Comparison of ENCODE assay signal across 8 cellular contexts in the genomic region with DNA sequence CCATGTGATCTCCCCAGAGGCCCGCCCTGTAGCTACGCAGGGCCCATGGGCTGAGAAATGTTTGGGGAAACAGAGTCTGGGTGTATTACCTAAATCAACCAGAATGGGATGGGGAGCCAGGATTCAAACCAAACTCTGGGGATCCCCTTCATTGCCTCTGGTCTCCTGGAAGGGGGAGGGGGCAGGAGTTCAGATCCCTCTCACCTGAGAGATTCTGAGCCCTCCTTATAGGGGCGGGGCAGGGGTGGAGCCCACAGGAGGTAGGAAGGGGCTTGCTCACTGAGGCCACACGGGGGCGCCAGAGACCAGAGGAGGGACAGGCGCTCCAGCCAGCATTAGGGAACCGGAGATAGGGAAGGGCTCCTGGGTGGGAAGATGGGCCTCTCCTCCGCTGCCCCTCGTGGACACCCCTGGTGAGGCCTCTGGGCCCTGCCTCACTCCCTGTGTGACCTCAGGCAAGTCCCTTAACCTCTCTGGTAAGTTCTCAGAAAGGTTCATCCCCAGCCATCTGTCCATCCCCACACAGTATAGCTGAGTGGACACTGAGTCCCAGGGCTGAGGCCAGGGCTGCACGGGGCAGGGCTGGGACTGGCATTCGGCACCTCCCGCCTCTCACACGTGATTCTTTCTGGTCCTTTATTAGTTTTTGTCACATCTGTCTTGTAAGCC. TPM values are rescaled to one million over a fixed set of nuclear protein-coding genes. Genes with fewer than 3 reads are reported as not detected.
A peak's percentile ranks its signal among the peaks of the same experiment; 100 is the strongest.
DNase-seq lines count a peak whose midpoint lies in the region; ATAC-seq and TF ChIP-seq lines count a peak whose summit lies in the region.

No MANE protein-coding gene starts in this region.

- H3K27ac ChIP-seq in HCT116 (ENCODE audit: low read depth, low read length): peak overlapping the region; percentile 88
- H3K27ac ChIP-seq in breast epithelium: peak overlapping the region in 1 of 2 donors; percentile 36

- H3K9ac ChIP-seq in HCT116 (ENCODE audit: low read length): no peak overlapping the region; the same call in 1 of the 2 replicates

- CTCF ChIA-PET in HCT116 (lab: Charles Lee): interaction anchor here (0.8 to 7.3 kb wide), 15 partner anchors 9 to 546 kb away, joined by 3 to 112 read pairs (median 4); a partner anchor contains a TSS

- no peaks in the 10 kb centered on the region for H3K9me2 ChIP-seq in HCT116 (ENCODE audit: insufficient read depth)

- peak; percentile 65 for ATAC-seq in HCT116
- ATAC-seq in GM21717 (IDR thresholded peaks at IDR 0.05; ENCODE audit: unreplicated experiment): no peak

- H3K9me3 ChIP-seq in HCT116 (ENCODE audit: control insufficient read depth in 1 of 2, insufficient read depth in 1 of 2, low read depth in 1 of 2, low read length in 2 of 2) (no peaks in the 10 kb centered on the region), breast epithelium (no peaks in the 10 kb centered on the region)

- peak overlapping the region; percentile 22 for H2AFZ ChIP-seq in HCT116 (ENCODE audit: low read depth, low read length, poor library complexity, severe bottlenecking)

- no peak for TF ChIP-seq POLR2A in HCT116 (IDR thresholded peaks at IDR 0.05; ENCODE audit: borderline replicate concordance, extremely low read depth, insufficient read depth, insufficient read length)
- no peak for TF ChIP-seq POLR2A in breast epithelium (IDR thresholded peaks at IDR 0.05)

- intact Hi-C loops in HCT116 (cut with micrococcal nuclease) (loop anchor here (1.0 to 10.0 kb wide), 8 partner anchors 31 to 408 kb away; a partner anchor contains a TSS), breast epithelium (cut with DNase I; ENCODE audit: low total_unique reads) (loop anchor here (5.0 kb wide), 1 partner anchor 50 kb away; no protein-coding TSS in a partner anchor)

- H3K79me2 ChIP-seq in HCT116 (ENCODE audit: insufficient read depth, low read length): peaks cover 15% of the 10 kb centered on the region

- RAD21 ChIA-PET in HCT116 (lab: Charles Lee; ENCODE audit: low non-redundant PET in 1 of 2, low total read pairs in 2 of 2, uncharacterized antibody in 2 of 2, unreplicated experiment in 2 of 2): interaction anchor here (0.5 to 1.5 kb wide), 7 partner anchors 14 to 181 kb away, joined by 3 to 5 read pairs (median 4); a partner anchor contains a TSS

- H4K20me1 ChIP-seq in HCT116 (ENCODE audit: insufficient read depth): no peaks in the 10 kb centered on the region

- DNase-seq in AML-193 (lab: John Stamatoyannopoulos, UW): peak; percentile 73 to 76
- peak; percentile 87 for DNase-seq in HCT116 (ENCODE audit: low read depth, low spot score)
- DNase-seq in NCI-H345 treated with DMSO at 0.1 percent for 48 hours (lab: John Stamatoyannopoulos, UW; ENCODE audit: unreplicated experiment): peak; percentile 78
- peak; percentile 79 to 97 (median 92) for DNase-seq in activated CD4-positive, CD25-positive, alpha-beta regulatory T cell (lab: John Stamatoyannopoulos, UW)
- DNase-seq in breast epithelium (ENCODE audit: low spot score in 2 of 2): peak; percentile 86 to 95
- peak; percentile 75 for DNase-seq in iris pigment epithelial cell (ENCODE audit: low read depth)
- peak; percentile 83 to 90 for DNase-seq in stimulated activated CD4-positive, alpha-beta T cell treated with anti-CD3 and anti-CD28 coated beads, Interleukin-15, amount 100 ng/mL, for 1 hour (ENCODE audit: low read depth in 1 of 2, low spot score in 1 of 2)

- H3K36me3 ChIP-seq in HCT116 (ENCODE audit: control insufficient read depth in 1 of 2, insufficient read depth in 2 of 2, low read length in 2 of 2): no peaks in the 10 kb centered on the region
- H3K36me3 ChIP-seq in breast epithelium: no peaks in the 10 kb centered on the region

- no TSS peak for BruUV-seq in HCT116 (replicated peaks; lab: Mats Ljungman, UMichigan)

- POLR2A ChIA-PET in HCT116 (lab: Charles Lee): interaction anchor here (0.7 to 6.0 kb wide), 8 partner anchors 8 to 415 kb away, joined by 3 to 36 read pairs (median 3); a partner anchor contains a TSS

- H3K4me1 ChIP-seq in HCT116 (ENCODE audit: control insufficient read depth in 1 of 2, insufficient read depth in 2 of 2, low read length in 2 of 2) (peaks cover 72 to 92% of the 10 kb centered on the region in 2 experiments), breast epithelium (peaks cover 11 to 19% of the 10 kb centered on the region in 2 donors)

- TF ChIP-seq CTCF in HCT116 (IDR thresholded peaks at IDR 0.05 in 2 of 3, conservative IDR thresholded peaks at IDR 0.05 in 1 of 3; ENCODE audit: borderline replicate concordance in 1 of 3, insufficient read depth in 1 of 3, low read depth in 2 of 3, low read length in 2 of 3): peak in 2 of 3 experiments; percentile 94 to 95; a peak in 4 of 6 replicates
- TF ChIP-seq CTCF in breast epithelium (IDR thresholded peaks at IDR 0.05): peak; percentile 87 to 99 (median 98)

- H3K4me3 ChIP-seq in HCT116 (replicated peaks in 1 of 2; ENCODE audit: low read depth in 1 of 2, low read length in 2 of 2) (0 out of 4 replicates have a peak overlapping the region, but pooled peaks of 1 of the 2 experiments have one; percentile 19), breast epithelium (no peak overlapping the region)

- no peaks in the 10 kb centered on the region for H3K27me3 ChIP-seq in HCT116 (ENCODE audit: insufficient read depth, low read length)
- H3K27me3 ChIP-seq in breast epithelium: no peaks in the 10 kb centered on the region

- no peak for TF ChIP-seq RAD21 in HCT116 (IDR thresholded peaks at IDR 0.05; ENCODE audit: low read depth)

- H3K4me2 ChIP-seq in HCT116 (ENCODE audit: low read length): peak overlapping the region; percentile 52

TF ChIP-seq in HCT116, 20 proteins besides CTCF, POLR2A, EP300 and RAD21:
- TF ChIP-seq POLR2AphosphoS5 (IDR thresholded peaks at IDR 0.05; ENCODE audit: low read depth, low read length) (peak; percentile 18; the same call in 1 of the 2 replicates), ELF1 (IDR thresholded peaks at IDR 0.05; ENCODE audit: borderline replicate concordance, low read depth) (no peak), ZNF274 (IDR thresholded peaks at IDR 0.05; ENCODE audit: low read depth, low read length) (no peak), YY1 (IDR thresholded peaks at IDR 0.05; ENCODE audit: extremely low read depth, insufficient replicate concordance, low read depth, low read length) (peak; percentile 59)
- TF ChIP-seq, protein P1, sequence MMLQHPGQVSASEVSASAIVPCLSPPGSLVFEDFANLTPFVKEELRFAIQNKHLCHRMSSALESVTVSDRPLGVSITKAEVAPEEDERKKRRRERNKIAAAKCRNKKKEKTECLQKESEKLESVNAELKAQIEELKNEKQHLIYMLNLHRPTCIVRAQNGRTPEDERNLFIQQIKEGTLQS (IDR thresholded peaks at IDR 0.05): no peak

RNA-seq across cellular contexts. Expression of a gene that starts 2.7 kb away (rescaled TPM):
- total RNA-seq in HCT116 (2021; ENCODE audit: unreplicated experiment) (30.1 TPM), breast epithelium (10 to 100 TPM in 1 of 3 donors, 1 to 10 TPM in 1, not detected in 1; 5.9 to 14.9 TPM)
- 19.3 TPM in 2 replicates for polyA plus RNA-seq in HCT116 (2012)

RNA-seq across cellular contexts. Expression of a gene that starts 31.3 kb away (rescaled TPM):
- total RNA-seq in HCT116 (2021; ENCODE audit: unreplicated experiment): 48.1 TPM
- polyA plus RNA-seq in HCT116 (2012): 43.5 and 70.0 TPM in 2 replicates
- 10 to 100 TPM; 26.9 to 45.4 (median 31.2) TPM for total RNA-seq in breast epithelium

RNA-seq across cellular contexts. Expression of a gene that starts 36.8 kb away (rescaled TPM):
- total RNA-seq in HCT116 (2021; ENCODE audit: unreplicated experiment): 62.1 TPM
- polyA plus RNA-seq in HCT116 (2012): 46.8 and 54.0 TPM in 2 replicates
- total RNA-seq in breast epithelium: 10 to 100 TPM; 11.4 to 19.0 (median 14.8) TPM

RNA-seq across cellular contexts. Expression of a gene that starts 44.1 kb away (rescaled TPM):
- total RNA-seq in HCT116 (2021; ENCODE audit: unreplicated experiment): 44.2 TPM
- polyA plus RNA-seq in HCT116 (2012): 37.5 and 38.1 TPM in 2 replicates
- 10 to 100 TPM in 2 of 3 donors, 1 to 10 TPM in 1; 7.7 to 16.1 (median 14.0) TPM for total RNA-seq in breast epithelium
